In the genomic region with DNA sequence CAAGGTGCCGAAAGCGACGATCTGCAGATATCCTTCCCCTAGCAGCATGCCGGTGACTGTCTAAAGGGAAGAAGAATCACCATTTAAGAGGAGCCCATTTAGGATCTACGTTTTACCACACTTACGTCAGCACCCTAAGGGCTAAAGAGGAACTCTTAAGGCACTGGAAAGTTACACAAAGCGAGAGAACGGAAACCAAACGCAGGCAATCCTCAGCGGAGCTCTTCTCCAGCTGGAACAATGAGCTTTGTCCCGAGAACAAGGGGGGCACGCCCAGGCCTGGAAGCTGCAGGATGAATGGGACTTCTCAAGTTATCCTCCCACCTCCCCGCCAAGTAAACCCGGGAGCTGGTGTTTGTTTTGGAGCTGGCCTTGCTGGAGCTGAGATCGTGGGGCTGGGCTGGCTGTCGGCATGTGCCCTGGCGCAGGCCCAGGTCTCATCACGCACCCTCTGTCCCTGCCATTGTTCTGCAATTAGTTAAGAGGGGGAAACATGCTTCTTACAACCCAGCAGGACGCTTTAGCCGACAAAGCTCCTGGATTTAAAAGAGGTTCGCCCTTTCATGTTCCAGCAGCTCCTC, we compare ENCODE assay signal across 9 cellular contexts. TPM values are rescaled to one million over a fixed set of nuclear protein-coding genes. Genes with fewer than 3 reads are reported as not detected.
A peak's percentile ranks its signal among the peaks of the same experiment; 100 is the strongest.
DNase-seq lines count a peak whose midpoint lies in the region; ATAC-seq, FAIRE-seq and TF ChIP-seq lines count a peak whose summit lies in the region.
"Had no signal": no experiment of that assay in that cellular context is flagged by ENCODE, and none has a peak within 500 bp of the region (broad histone marks: within the 10 kb centered on the region; RNA-seq: fewer than 3 reads in every experiment).

No MANE protein-coding gene starts in this region.

- H3K4me3 ChIP-seq in AG04450 (ENCODE audit: low read depth, low read length) (peak overlapping the region; percentile 25; the same call in 1 of the 2 replicates), bronchial epithelial cell (ENCODE audit: low read depth, low read length) (no peak overlapping the region), lung (no peak overlapping the region), vagina (peak overlapping the region in 1 of 2 donors; percentile 31)

- H3K27me3 ChIP-seq in AG04450 (ENCODE audit: control insufficient read depth, insufficient read depth, low read length): no peaks in the 10 kb centered on the region
- H3K27me3 ChIP-seq in bronchial epithelial cell (ENCODE audit: control insufficient read depth, insufficient read depth, low read length): no peaks in the 10 kb centered on the region
- H3K27me3 ChIP-seq in lung (ENCODE audit: control insufficient read depth, insufficient read depth): no peaks in the 10 kb centered on the region
- H3K27me3 ChIP-seq in vagina: no peaks in the 10 kb centered on the region

- H3K36me3 Mint-ChIP-seq in activated T-helper 17 cell treated with anti-CD3 and anti-CD28 coated beads, Interleukin-2, amount 50 U/mL, for 72 hours (ENCODE audit: low read depth): no peaks in the 10 kb centered on the region
- no peaks in the 10 kb centered on the region for H3K36me3 Mint-ChIP-seq in activated T-cell treated with anti-CD3 and anti-CD28 coated beads, Interleukin-2, amount 50 U/mL, for 4 hours (ENCODE audit: insufficient read depth)

- H3K9me3 ChIP-seq in AG04450 (ENCODE audit: control insufficient read depth, insufficient read depth, low read length) (no peaks in the 10 kb centered on the region; the same call in 1 of the 2 replicates), lung (ENCODE audit: control insufficient read depth in 2 of 2, insufficient read depth in 1 of 2, low read length in 1 of 2) (no peaks in the 10 kb centered on the region), vagina (no peaks in the 10 kb centered on the region)

- H3K36me3 ChIP-seq in bronchial epithelial cell (ENCODE audit: control insufficient read depth, insufficient read depth, low read length): no peaks in the 10 kb centered on the region
- no peaks in the 10 kb centered on the region for H3K36me3 ChIP-seq in lung (ENCODE audit: control insufficient read depth in 2 of 2, insufficient read depth in 2 of 2, low read length in 2 of 2)
- no peaks in the 10 kb centered on the region for H3K36me3 ChIP-seq in vagina

- peaks cover 0 to 20% of the 10 kb centered on the region in 2 donors for H3K4me1 ChIP-seq in lung (ENCODE audit: control insufficient read depth in 2 of 2, insufficient read depth in 2 of 2, low read length in 2 of 2)
- H3K4me1 ChIP-seq in vagina: peaks cover 53% of the 10 kb centered on the region

- H3K27me3 Mint-ChIP-seq in activated T-helper 17 cell treated with anti-CD3 and anti-CD28 coated beads, Interleukin-2, amount 50 U/mL, for 72 hours: peaks cover 3% of the 10 kb centered on the region
- H3K27me3 Mint-ChIP-seq in activated T-cell treated with anti-CD3 and anti-CD28 coated beads, Interleukin-2, amount 50 U/mL, for 4 hours (ENCODE audit: low read depth): peaks cover 7% of the 10 kb centered on the region

- peak overlapping the region; percentile 68 for H3K27ac ChIP-seq in AG04450 (ENCODE audit: low read depth, low read length)
- peak overlapping the region; percentile 57 for H3K27ac ChIP-seq in lung (ENCODE audit: low read depth in 1 of 2, low read length in 1 of 2)
- H3K27ac ChIP-seq in vagina: peak overlapping the region; percentile 68

- DNase-seq in AG04450 (ENCODE audit: low read depth, low spot score): peak; percentile 60
- DNase-seq in NCI-H187 (lab: John Stamatoyannopoulos, UW): peak; percentile 67
- DNase-seq in bronchial epithelial cell (ENCODE audit: low read depth): peak; percentile 95
- peak; percentile 60 for DNase-seq in lung (ENCODE audit: low spot score)
- no peak for DNase-seq in vagina (ENCODE audit: extremely low spot score in 2 of 2)
- no peak for DNase-seq in activated T-cell treated with anti-CD3 and anti-CD28 coated beads, Interleukin-2, amount 50 U/mL, for 4 hours

- TF ChIP-seq POLR2A in vagina (IDR thresholded peaks at IDR 0.05): no peak

- 17 to 19% methylated on average over 21 of the region's 21 CpGs for WGBS in lung, 2 donors

- FAIRE-seq in bronchial epithelial cell (lab: Jason Lieb, UNC): peak; percentile 97
- FAIRE-seq: G401.6 had no signal

- POLR2A ChIA-PET in AG04450 (lab: Yijun Ruan, JAX): interaction anchor here (0.7 to 2.3 kb wide), 5 partner anchors 11 to 55 kb away, joined by 3 to 14 read pairs (median 3); no protein-coding TSS in a partner anchor

- intact Hi-C loops in vagina (cut with DNase I): no loop called here

- ATAC-seq in lung (ENCODE audit: insufficient read depth, low FRiP score) (peak; percentile 54), HG03159 (IDR thresholded peaks at IDR 0.05; ENCODE audit: unreplicated experiment) (no peak)
- no peak for ATAC-seq in activated T-helper 17 cell treated with anti-CD3 and anti-CD28 coated beads, Interleukin-2, amount 50 U/mL, for 72 hours (replicated peaks)
- no peak for ATAC-seq in activated T-cell treated with anti-CD3 and anti-CD28 coated beads, Interleukin-2, amount 50 U/mL, for 4 hours

- TF ChIP-seq CTCF in AG04450 (IDR thresholded peaks at IDR 0.05; ENCODE audit: low read depth, low read length) (no peak), bronchial epithelial cell (IDR thresholded peaks at IDR 0.05; ENCODE audit: insufficient read depth, low read length, severe bottlenecking) (no peak), lung (IDR thresholded peaks at IDR 0.05; ENCODE audit: control extremely low read depth, extremely low read depth) (no peak), vagina (IDR thresholded peaks at IDR 0.05) (no peak)

- no peak overlapping the region for H3K4me3 Mint-ChIP-seq in activated T-helper 17 cell treated with anti-CD3 and anti-CD28 coated beads, Interleukin-2, amount 50 U/mL, for 72 hours
- no peak overlapping the region for H3K4me3 Mint-ChIP-seq in activated T-cell treated with anti-CD3 and anti-CD28 coated beads, Interleukin-2, amount 50 U/mL, for 4 hours

- H3K9me3 Mint-ChIP-seq in activated T-helper 17 cell treated with anti-CD3 and anti-CD28 coated beads, Interleukin-2, amount 50 U/mL, for 72 hours: no peaks in the 10 kb centered on the region
- no peaks in the 10 kb centered on the region for H3K9me3 Mint-ChIP-seq in activated T-cell treated with anti-CD3 and anti-CD28 coated beads, Interleukin-2, amount 50 U/mL, for 4 hours

- no peaks in the 10 kb centered on the region for H3K4me1 Mint-ChIP-seq in activated T-helper 17 cell treated with anti-CD3 and anti-CD28 coated beads, Interleukin-2, amount 50 U/mL, for 72 hours
- peaks cover 1% of the 10 kb centered on the region for H3K4me1 Mint-ChIP-seq in activated T-cell treated with anti-CD3 and anti-CD28 coated beads, Interleukin-2, amount 50 U/mL, for 4 hours (ENCODE audit: low read depth)

- CTCF ChIA-PET in AG04450 (lab: Charles Lee): interaction anchor here (1.6 kb wide), 1 partner anchor 43 kb away, joined by 6 read pairs; no protein-coding TSS in a partner anchor

- no peak overlapping the region for H3K27ac Mint-ChIP-seq in activated T-helper 17 cell treated with anti-CD3 and anti-CD28 coated beads, Interleukin-2, amount 50 U/mL, for 72 hours

RNA-seq across cellular contexts. Expression of gene PXDN, which starts 36.5 kb away (rescaled TPM):
- polyA plus RNA-seq in AG04450 (2011; rRNA removed) (271 and 329 TPM in 2 replicates), lung (10 to 100 TPM; 10.6 to 51.7 TPM)
- polyA minus RNA-seq in AG04450 (2011; rRNA and poly(A)+ RNA removed): 255 and 307 TPM in 2 replicates
- total RNA-seq in bronchial epithelial cell (29.2 and 34.0 TPM in 2 replicates), lung (100 to 1,000 TPM in 1 of 2 donors, 10 to 100 TPM in 1; 38.6 to 198 TPM), vagina (33.6 TPM)
- total RNA-seq in activated T-helper 17 cell treated with anti-CD3 and anti-CD28 coated beads, Interleukin-2, amount 50 U/mL, for 72 hours: not detected
- 1 to 10 TPM in 2 of 3 donors, under 1 TPM in 1; 0.76 to 1.2 (median 1.2) TPM for total RNA-seq in activated T-cell treated with anti-CD3 and anti-CD28 coated beads, Interleukin-2, amount 50 U/mL, for 4 hours

Comparison
In these comparisons a context has a peak if more than half of its experiments do, and no peak if none do; other contexts are left out.
1. DNase-seq: peak in AG04450 (single experiment), NCI-H187 (2 of 2), bronchial epithelial cell (single experiment) and lung (single experiment); none in vagina (0 of 2) and activated T-cell treated with anti-CD3 and anti-CD28 coated beads, Interleukin-2, amount 50 U/mL, for 4 hours (single experiment).
2. RNA of gene PXDN, which starts 36.5 kb away (total RNA-seq): 38.6 to 198 TPM in lung, 29.2 to 34.0 TPM in bronchial epithelial cell and 33.6 TPM in vagina (single experiment); 0.76 to 1.2 TPM in activated T-cell treated with anti-CD3 and anti-CD28 coated beads, Interleukin-2, amount 50 U/mL, for 4 hours and not detected in activated T-helper 17 cell treated with anti-CD3 and anti-CD28 coated beads, Interleukin-2, amount 50 U/mL, for 72 hours; every median in the first group is over 10 times any median in the second.
3. Peak in every context shown above with its lines, with median percentiles within 50 percentile points of each other: H3K27ac ChIP-seq.